In genomic region chr21:14325575-14325974, GRCh38 we compare ENCODE assay signal across 23 cellular contexts.
"Had no signal": no experiment of that assay in that cellular context is flagged by ENCODE, and none has a peak within 500 bp of the region (broad histone marks: within the 10 kb centered on the region; RNA-seq: fewer than 3 reads in every experiment).

No MANE protein-coding gene starts in this region.

- FAIRE-seq: colon, endothelial cell of umbilical vein, frontal cortex, kidney had no signal

- H3K4me3 Mint-ChIP-seq: immature natural killer cell, mesothelial cell of epicardium had no signal

- ATAC-seq: foreskin keratinocyte, gastroesophageal sphincter, heart left ventricle, left lung, left ventricle myocardium superior, lower lobe of right lung had no signal

- H3K27me3 ChIP-seq: foreskin keratinocyte, hepatocyte, left lung had no signal

- H3K9me3 ChIP-seq: esophagus muscularis mucosa, lower lobe of right lung had no signal

- H3K27ac Mint-ChIP-seq: immature natural killer cell, mesothelial cell of epicardium had no signal

- H3K4me1 Mint-ChIP-seq: immature natural killer cell, mesothelial cell of epicardium had no signal

- H3K27ac ChIP-seq: coronary artery, dorsolateral prefrontal cortex, esophagus muscularis mucosa, foreskin keratinocyte, gastroesophageal sphincter, heart left ventricle, hepatocyte, left lung, lower lobe of right lung had no signal

- H3K36me3 ChIP-seq: esophagus muscularis mucosa, gastroesophageal sphincter, heart left ventricle, left lung, lower lobe of right lung had no signal

- H3K36me3 Mint-ChIP-seq: immature natural killer cell, mesothelial cell of epicardium had no signal

- H3K4me3 ChIP-seq: coronary artery, dorsolateral prefrontal cortex, esophagus muscularis mucosa, gastroesophageal sphincter, heart left ventricle, hepatocyte, left lung, lower lobe of right lung had no signal

- H2AFZ ChIP-seq: hepatocyte had no signal

- H3K4me1 ChIP-seq: esophagus muscularis mucosa, foreskin keratinocyte, gastroesophageal sphincter, heart left ventricle, left lung, lower lobe of right lung had no signal

- H3K79me2 ChIP-seq: hepatocyte had no signal

- H3K4me2 ChIP-seq: hepatocyte had no signal

- DNase-seq: dermis blood vessel endothelial cell; dorsolateral prefrontal cortex; effector CD4-positive, alpha-beta T cell; effector memory CD4-positive, alpha-beta T cell; foreskin keratinocyte; heart left ventricle; hypothalamus; immature natural killer cell; islet precursor cell; kidney; kidney glomerular epithelial cell; left lung; left ventricle myocardium superior; lower lobe of right lung; mesenchymal stem cell had no signal
